ENCODE assay signal across 8 cellular contexts in the genomic region with DNA sequence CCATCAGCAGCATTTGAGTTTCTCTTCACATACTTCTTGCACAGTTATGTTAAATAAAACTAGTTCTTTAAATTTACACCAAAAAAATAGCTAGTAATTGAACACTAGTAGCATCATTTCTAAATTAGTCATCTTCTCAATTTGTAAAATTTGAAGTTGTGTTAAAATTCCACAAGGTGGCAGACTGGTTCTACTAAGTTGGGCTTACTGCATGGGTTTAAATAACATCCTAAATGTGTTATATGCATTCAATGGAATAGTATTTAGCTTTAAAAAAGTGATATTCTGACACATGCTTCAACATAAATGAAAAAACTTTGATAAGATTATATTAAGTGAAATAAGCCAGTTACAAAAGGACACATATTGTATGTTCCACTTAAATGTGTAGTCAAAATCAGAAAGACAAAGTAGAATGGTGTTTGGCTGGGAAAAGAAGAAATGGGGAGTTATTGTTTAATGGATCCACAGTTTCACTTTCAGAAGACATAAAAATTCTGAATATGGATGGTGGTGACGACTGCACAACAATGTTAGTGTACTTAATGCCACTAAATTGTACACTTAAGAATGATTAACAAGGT. TPM values are rescaled to one million over a fixed set of nuclear protein-coding genes. Genes with fewer than 3 reads are reported as not detected.
DNase-seq lines count a peak whose midpoint lies in the region; ATAC-seq, FAIRE-seq and TF ChIP-seq lines count a peak whose summit lies in the region.

No MANE protein-coding gene starts in this region.

- DNase-seq in CD4-positive, CD25-positive, alpha-beta regulatory T cell, result peak in 2 of 3 donors; percentile 46 to 70
- DNase-seq in H54 (ENCODE audit: insufficient read length, low spot score) (peak; percentile 18), NCI-H460 (ENCODE audit: extremely low read depth, low read depth) (peak; percentile 44), brain pericyte (ENCODE audit: low read depth, low spot score) (peak; percentile 4), left colon (no peak), NK-92 (lab: John Stamatoyannopoulos, UW; ENCODE audit: unreplicated experiment) (no peak)

- H3K27ac Mint-ChIP-seq in CD4-positive, CD25-positive, alpha-beta regulatory T cell, result no peak overlapping the region

- no peaks in the 10 kb centered on the region for H3K9me3 Mint-ChIP-seq in CD4-positive, CD25-positive, alpha-beta regulatory T cell

- no peaks in the 10 kb centered on the region for H3K36me3 ChIP-seq in CD4-positive, CD25-positive, alpha-beta regulatory T cell (ENCODE audit: control insufficient read depth, insufficient read depth, low read length)

- ATAC-seq in CD4-positive, CD25-positive, alpha-beta regulatory T cell (ENCODE audit: low read depth in 2 of 2), result peak; percentile 42 to 52
- ATAC-seq in left colon, result peak; percentile 58
- no peak for ATAC-seq in HG02870 (IDR thresholded peaks at IDR 0.05; ENCODE audit: unreplicated experiment)
- no peak for ATAC-seq in HG02970 (IDR thresholded peaks at IDR 0.05; ENCODE audit: low FRiP score, unreplicated experiment)

- no peak overlapping the region for H3K4me3 ChIP-seq in CD4-positive, CD25-positive, alpha-beta regulatory T cell (ENCODE audit: low read depth, low read length)

- no peaks in the 10 kb centered on the region for H3K4me1 ChIP-seq in CD4-positive, CD25-positive, alpha-beta regulatory T cell (ENCODE audit: control insufficient read depth, insufficient read depth, low read length, poor library complexity, severe bottlenecking)

- intact Hi-C loops in left colon (cut with DNase I, micrococcal nuclease), result loop anchor here in 1 of 2 donors (5.0 kb wide), 1 partner anchor 186 kb away; no protein-coding TSS in a partner anchor

- no peaks in the 10 kb centered on the region for H3K9me3 ChIP-seq in CD4-positive, CD25-positive, alpha-beta regulatory T cell (ENCODE audit: control insufficient read depth in 2 of 2, low read length in 2 of 2)

- H3K36me3 Mint-ChIP-seq in CD4-positive, CD25-positive, alpha-beta regulatory T cell, result no peaks in the 10 kb centered on the region

- peaks cover 18% of the 10 kb centered on the region for H3K27me3 Mint-ChIP-seq in CD4-positive, CD25-positive, alpha-beta regulatory T cell

- H3K27me3 ChIP-seq in CD4-positive, CD25-positive, alpha-beta regulatory T cell (ENCODE audit: control insufficient read depth, insufficient read depth, low read length), result no peaks in the 10 kb centered on the region

- H3K27ac ChIP-seq in CD4-positive, CD25-positive, alpha-beta regulatory T cell (ENCODE audit: insufficient read depth, low read length, poor library complexity, severe bottlenecking), result no peak overlapping the region

- H3K4me1 Mint-ChIP-seq in CD4-positive, CD25-positive, alpha-beta regulatory T cell, result peaks cover 0 to 5% (median 1%) of the 10 kb centered on the region in 4 donors

- TF ChIP-seq POLR2A in H54 (IDR thresholded peaks at IDR 0.05; ENCODE audit: low read depth, low read length), result no peak

- H3K4me3 Mint-ChIP-seq in CD4-positive, CD25-positive, alpha-beta regulatory T cell, result no peak overlapping the region

- FAIRE-seq in H54 (lab: Jason Lieb, UNC), result no peak

RNA-seq across cellular contexts. Expression of gene RPRD1A, which starts 28.7 kb away (rescaled TPM):
- 20.3 TPM for total RNA-seq in CD4-positive, CD25-positive, alpha-beta regulatory T cell
- 10 to 100 TPM in 2 of 4 donors, 1 to 10 TPM in 2; 8.2 to 12.1 (median 10.1) TPM for polyA plus RNA-seq in CD4-positive, CD25-positive, alpha-beta regulatory T cell
- 68.3 and 76.0 TPM in 2 replicates for total RNA-seq in NCI-H460 (2014; rRNA removed; shearing (Covaris generic))
- 53.4 and 57.8 TPM in 2 replicates for polyA plus RNA-seq in NCI-H460 (2014; cell fraction: nucleus; rRNA removed)
- total RNA-seq in left colon, result 10 to 100 TPM; 32.3 to 32.5 TPM

RNA-seq across cellular contexts. Expression of gene SLC39A6, which starts 33.1 kb away (rescaled TPM):
- 13.7 TPM for total RNA-seq in CD4-positive, CD25-positive, alpha-beta regulatory T cell
- polyA plus RNA-seq in CD4-positive, CD25-positive, alpha-beta regulatory T cell, result 10 to 100 TPM; 22.3 to 25.9 (median 24.5) TPM
- total RNA-seq in NCI-H460 (2014; rRNA removed; shearing (Covaris generic)), result 59.7 and 64.7 TPM in 2 replicates
- 41.3 and 57.1 TPM in 2 replicates for polyA plus RNA-seq in NCI-H460 (2014; cell fraction: nucleus; rRNA removed)
- 10 to 100 TPM; 11.0 to 11.4 TPM for total RNA-seq in left colon

RNA-seq across cellular contexts. Expression of gene ELP2, which starts 33.7 kb away (rescaled TPM):
- total RNA-seq in CD4-positive, CD25-positive, alpha-beta regulatory T cell, result 161 TPM
- 10 to 100 TPM; 71.0 to 96.6 (median 87.5) TPM for polyA plus RNA-seq in CD4-positive, CD25-positive, alpha-beta regulatory T cell
- 62.0 and 88.6 TPM in 2 replicates for total RNA-seq in NCI-H460 (2014; rRNA removed; shearing (Covaris generic))
- 54.2 and 54.3 TPM in 2 replicates for polyA plus RNA-seq in NCI-H460 (2014; cell fraction: nucleus; rRNA removed)
- 10 to 100 TPM; 36.3 to 39.9 TPM for total RNA-seq in left colon

Comparison
In these comparisons a context has a peak if more than half of its experiments do, and no peak if none do; other contexts are left out.
1. ATAC-seq: peak in CD4-positive, CD25-positive, alpha-beta regulatory T cell (2 of 2) and left colon (single experiment); none in HG02870 (single experiment) and HG02970 (single experiment).
2. DNase-seq: peak in CD4-positive, CD25-positive, alpha-beta regulatory T cell (2 of 3), H54 (single experiment), NCI-H460 (single experiment) and brain pericyte (single experiment); none in left colon (0 of 2) and NK-92 (single experiment).